In the genomic region with DNA sequence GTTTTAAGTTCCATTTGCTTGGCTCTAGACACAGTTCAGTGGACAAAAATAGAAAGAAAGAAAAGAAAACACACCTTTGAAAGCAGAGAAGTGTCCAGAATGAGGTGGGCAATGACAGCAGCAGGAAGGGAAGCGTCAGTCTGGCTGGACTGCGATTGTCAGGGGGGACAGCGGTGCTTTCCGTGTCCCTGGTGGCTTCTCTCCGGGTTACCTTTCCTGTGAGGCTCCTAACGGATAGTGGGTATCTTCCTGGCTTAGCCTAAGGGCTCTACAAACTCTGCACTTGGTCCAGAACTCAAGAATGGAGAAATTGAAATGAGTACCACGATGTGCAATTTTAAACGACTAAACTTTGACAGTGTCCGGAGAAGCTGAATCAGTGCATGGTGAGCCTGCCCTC, we compare ENCODE assay signal across 16 cellular contexts.
DNase-seq lines count a peak whose midpoint lies in the region; ATAC-seq and TF ChIP-seq lines count a peak whose summit lies in the region.
"Had no signal": no experiment of that assay in that cellular context is flagged by ENCODE, and none has a peak within 500 bp of the region (broad histone marks: within the 10 kb centered on the region; RNA-seq: fewer than 3 reads in every experiment).

No MANE protein-coding gene starts in this region.

- no peaks in the 10 kb centered on the region for H3K79me2 ChIP-seq in hepatocyte
- no peaks in the 10 kb centered on the region for H3K79me2 ChIP-seq in smooth muscle cell (ENCODE audit: low read depth)

- H3K36me3 ChIP-seq in hepatocyte (replicated peaks; ENCODE audit: insufficient read depth, low read depth) (no peaks in the 10 kb centered on the region), smooth muscle cell (ENCODE audit: low read depth) (no peaks in the 10 kb centered on the region)
- H3K36me3 ChIP-seq: BLaER1 treated with 17β-estradiol and CSF1 and Interleukin-3, amounts not matched to agents 10 nM and 100 nM had no signal

- ATAC-seq in stimulated activated naive B cell treated with anti-CD40 and anti-IgM and Interleukin-4, amounts not matched to agents 10 μg/mL and 1 μg/mL and 100 μg/mL, for 72 hours (replicated peaks): no peak
- no peak for ATAC-seq in HG02610 (IDR thresholded peaks at IDR 0.05; ENCODE audit: unreplicated experiment)
- ATAC-seq: CD8-positive, alpha-beta T cell; HCT116 had no signal

- no peaks in the 10 kb centered on the region for H3K36me3 Mint-ChIP-seq in neural crest cell (ENCODE audit: low read depth)
- no peaks in the 10 kb centered on the region for H3K36me3 Mint-ChIP-seq in stimulated activated naive B cell treated with anti-CD40 and anti-IgM and Interleukin-4, amounts not matched to agents 10 μg/mL and 1 μg/mL and 100 μg/mL, for 72 hours
- H3K36me3 Mint-ChIP-seq: CD8-positive, alpha-beta T cell had no signal

- H4K20me1 ChIP-seq in hepatocyte (ENCODE audit: insufficient read depth, poor library complexity, severe bottlenecking): no peaks in the 10 kb centered on the region
- no peaks in the 10 kb centered on the region for H4K20me1 ChIP-seq in smooth muscle cell (ENCODE audit: low read depth)
- H4K20me1 ChIP-seq: BLaER1 treated with 17β-estradiol and CSF1 and Interleukin-3, amounts not matched to agents 10 nM and 100 nM had no signal

- peaks cover 45% of the 10 kb centered on the region for H3K4me1 Mint-ChIP-seq in neural crest cell
- no peaks in the 10 kb centered on the region for H3K4me1 Mint-ChIP-seq in stimulated activated naive B cell treated with anti-CD40 and anti-IgM and Interleukin-4, amounts not matched to agents 10 μg/mL and 1 μg/mL and 100 μg/mL, for 72 hours
- H3K4me1 Mint-ChIP-seq: B cell had no signal

- peak; percentile 72 for DNase-seq in NCI-H69 (lab: John Stamatoyannopoulos, UW)
- no peak for DNase-seq in hepatocyte (ENCODE audit: low spot score)
- DNase-seq in neural crest cell (ENCODE audit: low read depth, low spot score): no peak
- DNase-seq in smooth muscle cell (lab: John Stamatoyannopoulos, UW; ENCODE audit: unreplicated experiment): no peak
- no peak for DNase-seq in NCI-H1092 (lab: John Stamatoyannopoulos, UW)
- DNase-seq in stimulated activated naive B cell treated with anti-CD40 and anti-IgM and Interleukin-4, amounts not matched to agents 10 μg/mL and 1 μg/mL and 100 μg/mL, for 72 hours: no peak
- DNase-seq: Calu3; CD8-positive, alpha-beta T cell; DMS79 treated with DMSO at 0.1 percent for 48 hours; GF-D8; H7; HFFc6 had no signal

- H3K27ac ChIP-seq in hepatocyte: peak overlapping the region; percentile 44
- H3K27ac ChIP-seq in smooth muscle cell (ENCODE audit: low read depth): peak overlapping the region; percentile 4
- H3K27ac ChIP-seq: BLaER1 treated with 17β-estradiol and CSF1 and Interleukin-3, amounts not matched to agents 10 nM and 100 nM had no signal

- H3K4me3 Mint-ChIP-seq in neural crest cell: peak overlapping the region; percentile 53
- no peak overlapping the region for H3K4me3 Mint-ChIP-seq in stimulated activated naive B cell treated with anti-CD40 and anti-IgM and Interleukin-4, amounts not matched to agents 10 μg/mL and 1 μg/mL and 100 μg/mL, for 72 hours
- H3K4me3 Mint-ChIP-seq: B cell; CD8-positive, alpha-beta T cell; HFFc6 had no signal

- TF ChIP-seq CTCF in hepatocyte (IDR thresholded peaks at IDR 0.05; ENCODE audit: poor library complexity) (no peak), neural crest cell (conservative IDR thresholded peaks at IDR 0.05) (no peak), smooth muscle cell (IDR thresholded peaks at IDR 0.05; ENCODE audit: borderline replicate concordance, insufficient read depth, poor library complexity, severe bottlenecking) (no peak)

- no peaks in the 10 kb centered on the region for H3K9me3 Mint-ChIP-seq in neural crest cell
- H3K9me3 Mint-ChIP-seq in stimulated activated naive B cell treated with anti-CD40 and anti-IgM and Interleukin-4, amounts not matched to agents 10 μg/mL and 1 μg/mL and 100 μg/mL, for 72 hours: no peaks in the 10 kb centered on the region
- H3K9me3 Mint-ChIP-seq: CD8-positive, alpha-beta T cell; HFFc6 had no signal

- H2AFZ ChIP-seq in hepatocyte (no peak overlapping the region), smooth muscle cell (ENCODE audit: low read depth) (no peak overlapping the region)

- no peak overlapping the region for H3K9ac ChIP-seq in smooth muscle cell (ENCODE audit: low read depth)
- H3K9ac ChIP-seq: BLaER1 treated with 17β-estradiol and CSF1 and Interleukin-3, amounts not matched to agents 10 nM and 100 nM had no signal

- H3K27ac Mint-ChIP-seq in neural crest cell (ENCODE audit: unreplicated experiment): peak overlapping the region; percentile 88
- no peak overlapping the region for H3K27ac Mint-ChIP-seq in stimulated activated naive B cell treated with anti-CD40 and anti-IgM and Interleukin-4, amounts not matched to agents 10 μg/mL and 1 μg/mL and 100 μg/mL, for 72 hours
- H3K27ac Mint-ChIP-seq: B cell; CD8-positive, alpha-beta T cell; HFFc6 had no signal

- H3K4me1 ChIP-seq in hepatocyte (ENCODE audit: insufficient read depth) (peaks cover 5% of the 10 kb centered on the region), smooth muscle cell (ENCODE audit: low read depth) (peaks cover 15% of the 10 kb centered on the region)

- H3K27me3 Mint-ChIP-seq in neural crest cell (ENCODE audit: low read depth): peaks cover 67% of the 10 kb centered on the region
- peaks cover 22 to 36% of the 10 kb centered on the region in 2 donors for H3K27me3 Mint-ChIP-seq in stimulated activated naive B cell treated with anti-CD40 and anti-IgM and Interleukin-4, amounts not matched to agents 10 μg/mL and 1 μg/mL and 100 μg/mL, for 72 hours

- WGBS in hepatocyte (ENCODE audit: low lambda C conversion rate, missing lambda C conversion rate): 83% methylated on average over 9 of the region's 9 CpGs
- WGBS in smooth muscle cell (ENCODE audit: low lambda C conversion rate): 92% methylated on average over 9 of the region's 9 CpGs

- H3K4me2 ChIP-seq in hepatocyte (no peak overlapping the region), smooth muscle cell (no peak overlapping the region)
- H3K4me2 ChIP-seq: BLaER1 treated with 17β-estradiol and CSF1 and Interleukin-3, amounts not matched to agents 10 nM and 100 nM had no signal

- H3K9me2 ChIP-seq in hepatocyte (replicated peaks; ENCODE audit: insufficient read depth): no peaks in the 10 kb centered on the region

- no peaks in the 10 kb centered on the region for H3K9me3 ChIP-seq in hepatocyte (ENCODE audit: low read depth)
- no peaks in the 10 kb centered on the region for H3K9me3 ChIP-seq in smooth muscle cell (replicated peaks; ENCODE audit: low read depth)
- H3K9me3 ChIP-seq: BLaER1 treated with 17β-estradiol and CSF1 and Interleukin-3, amounts not matched to agents 10 nM and 100 nM had no signal

- H3K27me3 ChIP-seq in hepatocyte: peaks cover 11% of the 10 kb centered on the region
- peaks cover 13% of the 10 kb centered on the region for H3K27me3 ChIP-seq in smooth muscle cell (ENCODE audit: low read depth)
- H3K27me3 ChIP-seq: BLaER1 treated with 17β-estradiol and CSF1 and Interleukin-3, amounts not matched to agents 10 nM and 100 nM had no signal

- H3K4me3 ChIP-seq in hepatocyte (no peak overlapping the region), smooth muscle cell (no peak overlapping the region)
- H3K4me3 ChIP-seq: BLaER1 treated with 17β-estradiol and CSF1 and Interleukin-3, amounts not matched to agents 10 nM and 100 nM had no signal

- H3F3A ChIP-seq in smooth muscle cell (ENCODE audit: low read depth): no peaks in the 10 kb centered on the region
